ENCODE assay signal across 14 cellular contexts in genomic region chr11:11857769-11858168, GRCh38. TPM values are rescaled to one million over a fixed set of nuclear protein-coding genes. Genes with fewer than 3 reads are reported as not detected.
A peak's percentile ranks its signal among the peaks of the same experiment; 100 is the strongest.
DNase-seq lines count a peak whose midpoint lies in the region; ATAC-seq and TF ChIP-seq lines count a peak whose summit lies in the region.
"Had no signal": no experiment of that assay in that cellular context is flagged by ENCODE, and none has a peak within 500 bp of the region (broad histone marks: within the 10 kb centered on the region; RNA-seq: fewer than 3 reads in every experiment).

No MANE protein-coding gene starts in this region.

- no peak overlapping the region for H2BK20ac ChIP-seq in H9 (ENCODE audit: low read depth, low read length, poor library complexity, severe bottlenecking)

- H2AK5ac ChIP-seq in H9 (ENCODE audit: insufficient read length, low read length) = no peak overlapping the region

- no peak overlapping the region for H2BK12ac ChIP-seq in H9 (ENCODE audit: insufficient read length, low read depth, low read length)

- H3K23ac ChIP-seq in H9 (ENCODE audit: insufficient read length, low read depth, low read length) = no peak overlapping the region

- peaks cover 37 to 79% (median 59%) of the 10 kb centered on the region in 4 donors for H3K4me1 Mint-ChIP-seq in CD4-positive, CD25-positive, alpha-beta regulatory T cell
- H3K4me1 Mint-ChIP-seq in H9 = peaks cover 14 to 22% of the 10 kb centered on the region in 2 experiments
- peaks cover 27% of the 10 kb centered on the region for H3K4me1 Mint-ChIP-seq in activated naive CD8-positive, alpha-beta T cell treated with anti-CD3 and anti-CD28 coated beads, Interleukin-2, amount 10 ng/mL, durations not matched to agents 7 days and 5 days

- H3K9me3 ChIP-seq in CD4-positive, CD25-positive, alpha-beta regulatory T cell (ENCODE audit: control insufficient read depth in 2 of 2, low read length in 2 of 2) = no peaks in the 10 kb centered on the region
- no peaks in the 10 kb centered on the region for H3K9me3 ChIP-seq in H9 (ENCODE audit: control insufficient read depth, low read depth, low read length)

- no peaks in the 10 kb centered on the region for H3K23me2 ChIP-seq in H9 (ENCODE audit: insufficient read length, low read depth, low read length, poor library complexity, severe bottlenecking)

- H4K5ac ChIP-seq in H9 (ENCODE audit: insufficient read length, low read depth, low read length) = no peak overlapping the region

- WGBS in H9 (ENCODE audit: extremely low coverage, insufficient read length, low lambda C conversion rate) = no CpG with 5 or more reads among the region's 5 CpGs

- H3T11ph ChIP-seq in H9 (ENCODE audit: low read length) = no peak overlapping the region

- no peak overlapping the region for H2BK5ac ChIP-seq in H9 (ENCODE audit: insufficient read length, low read length)

- H3K27me3 ChIP-seq in CD4-positive, CD25-positive, alpha-beta regulatory T cell (ENCODE audit: control insufficient read depth, insufficient read depth, low read length) = no peaks in the 10 kb centered on the region
- H3K27me3 ChIP-seq in H9 (ENCODE audit: insufficient read depth, low read length) = no peaks in the 10 kb centered on the region
- H3K27me3 ChIP-seq: BLaER1 treated with 17β-estradiol and CSF1 and Interleukin-3, amounts not matched to agents 10 nM and 100 nM had no signal

- H4K20me1 ChIP-seq in H9 (ENCODE audit: control insufficient read depth, insufficient read depth, insufficient read length) = no peaks in the 10 kb centered on the region

- no peak overlapping the region for H3K9ac ChIP-seq in H9 (ENCODE audit: extremely low read depth, insufficient read length, low read length)
- H3K9ac ChIP-seq: BLaER1 treated with 17β-estradiol and CSF1 and Interleukin-3, amounts not matched to agents 10 nM and 100 nM had no signal

- peak overlapping the region; percentile 22 to 65 (median 60) for H3K4me3 Mint-ChIP-seq in CD4-positive, CD25-positive, alpha-beta regulatory T cell
- no peak overlapping the region for H3K4me3 Mint-ChIP-seq in H9
- H3K4me3 Mint-ChIP-seq in activated naive CD8-positive, alpha-beta T cell treated with anti-CD3 and anti-CD28 coated beads, Interleukin-2, amount 10 ng/mL, durations not matched to agents 7 days and 5 days = peak overlapping the region; percentile 72
- H3K4me3 Mint-ChIP-seq: stimulated activated naive B cell treated with anti-CD40 and anti-IgM and Interleukin-4, amounts not matched to agents 10 μg/mL and 1 μg/mL and 100 μg/mL, for 72 hours had no signal

- no peak for TF ChIP-seq CTCF in H9 (conservative IDR thresholded peaks at IDR 0.05)

- no peaks in the 10 kb centered on the region for H3K36me3 ChIP-seq in CD4-positive, CD25-positive, alpha-beta regulatory T cell (ENCODE audit: control insufficient read depth, insufficient read depth, low read length)

- no peak overlapping the region for H2BK120ac ChIP-seq in H9 (ENCODE audit: low read depth, low read length, poor library complexity, severe bottlenecking)

- H3K27me3 Mint-ChIP-seq in CD4-positive, CD25-positive, alpha-beta regulatory T cell = no peaks in the 10 kb centered on the region
- H3K27me3 Mint-ChIP-seq in H9 (ENCODE audit: low read depth) = no peaks in the 10 kb centered on the region
- H3K27me3 Mint-ChIP-seq in activated naive CD8-positive, alpha-beta T cell treated with anti-CD3 and anti-CD28 coated beads, Interleukin-2, amount 10 ng/mL, durations not matched to agents 7 days and 5 days = no peaks in the 10 kb centered on the region
- H3K27me3 Mint-ChIP-seq: progenitor cell of endocrine pancreas; stimulated activated naive B cell treated with anti-CD40 and anti-IgM and Interleukin-4, amounts not matched to agents 10 μg/mL and 1 μg/mL and 100 μg/mL, for 72 hours had no signal

- no peak overlapping the region for H2AFZ ChIP-seq in H9 (ENCODE audit: low read length)

- peaks cover 52% of the 10 kb centered on the region for H3K4me1 ChIP-seq in CD4-positive, CD25-positive, alpha-beta regulatory T cell (ENCODE audit: control insufficient read depth, insufficient read depth, low read length, poor library complexity, severe bottlenecking)
- H3K4me1 ChIP-seq in H9 (ENCODE audit: insufficient read depth, low read length) = peaks cover 5% of the 10 kb centered on the region; the same call in 1 of the 2 replicates

- no peak overlapping the region for H3K14ac ChIP-seq in H9 (ENCODE audit: insufficient read depth, low read length)

- POLR2A ChIA-PET in activated naive CD8-positive, alpha-beta T cell treated with anti-CD3 and anti-CD28 coated beads, Interleukin-2, amount 10 ng/mL, durations not matched to agents 7 days and 5 days (lab: Charles Lee) = interaction anchor here (2.7 kb wide), 1 partner anchor 15 kb away, joined by 23 read pairs; the partner anchor contains the start of gene USP47
- POLR2A ChIA-PET in HEK293T (lab: Yijun Ruan, JAX) = no interaction called here

- H3K27ac Mint-ChIP-seq in CD4-positive, CD25-positive, alpha-beta regulatory T cell = peak overlapping the region in 2 of 3 donors; percentile 13 to 40
- H3K27ac Mint-ChIP-seq in H9 = no peak overlapping the region; a peak in 1 of 7 replicates
- peak overlapping the region; percentile 64 for H3K27ac Mint-ChIP-seq in activated naive CD8-positive, alpha-beta T cell treated with anti-CD3 and anti-CD28 coated beads, Interleukin-2, amount 10 ng/mL, durations not matched to agents 7 days and 5 days
- H3K27ac Mint-ChIP-seq: progenitor cell of endocrine pancreas; stimulated activated naive B cell treated with anti-CD40 and anti-IgM and Interleukin-4, amounts not matched to agents 10 μg/mL and 1 μg/mL and 100 μg/mL, for 72 hours had no signal

- no peak overlapping the region for H3K18ac ChIP-seq in H9 (ENCODE audit: insufficient read length, low read depth, low read length)

- no peaks in the 10 kb centered on the region for H3K79me1 ChIP-seq in H9 (ENCODE audit: insufficient read depth, low read depth, low read length, poor library complexity, severe bottlenecking)

- DNase-seq in CD4-positive, CD25-positive, alpha-beta regulatory T cell = peak in 2 of 3 donors; percentile 22
- DNase-seq in H9 = peak; percentile 40
- DNase-seq in activated naive CD8-positive, alpha-beta T cell treated with anti-CD3 and anti-CD28 coated beads, Interleukin-2, amount 10 ng/mL, durations not matched to agents 7 days and 5 days = no peak
- DNase-seq in midbrain (lab: John Stamatoyannopoulos, UW) = peak; percentile 51
- no peak for DNase-seq in HEK293T (ENCODE audit: extremely low spot score)
- no peak for DNase-seq in NCI-H524 (lab: John Stamatoyannopoulos, UW)
- DNase-seq in SKM-1 treated with dmso at 0.1 percent for 144 hours (lab: John Stamatoyannopoulos, UW; ENCODE audit: unreplicated experiment) = no peak
- DNase-seq: NCI-H2081 treated with DMSO at 0.1 percent for 48 hours; stimulated activated CD4-positive, alpha-beta T cell treated with anti-CD3 and anti-CD28 coated beads, Interleukin-4, amount 100 ng/mL, for 1 hour; stimulated activated naive B cell treated with anti-CD40 and anti-IgM and Interleukin-4, amounts not matched to agents 10 μg/mL and 1 μg/mL and 100 μg/mL, for 72 hours had no signal

- CTCF ChIA-PET in HEK293T (lab: Yijun Ruan, JAX) = no interaction called here

- peak in 1 of 2 donors; percentile 35 for ATAC-seq in CD4-positive, CD25-positive, alpha-beta regulatory T cell (ENCODE audit: low read depth in 2 of 2)
- peak; percentile 62 for ATAC-seq in activated naive CD8-positive, alpha-beta T cell treated with anti-CD3 and anti-CD28 coated beads, Interleukin-2, amount 10 ng/mL, durations not matched to agents 7 days and 5 days (ENCODE audit: low read depth)
- ATAC-seq in GM18868 (IDR thresholded peaks at IDR 0.05; ENCODE audit: unreplicated experiment) = no peak
- ATAC-seq: stimulated activated naive B cell treated with anti-CD40 and anti-IgM and Interleukin-4, amounts not matched to agents 10 μg/mL and 1 μg/mL and 100 μg/mL, for 72 hours had no signal

- no peaks in the 10 kb centered on the region for H3K36me3 Mint-ChIP-seq in CD4-positive, CD25-positive, alpha-beta regulatory T cell
- H3K36me3 Mint-ChIP-seq in H9 (ENCODE audit: insufficient read depth in 1 of 3, low read depth in 3 of 3) = peaks cover 0 to 6% (median 0%) of the 10 kb centered on the region in 3 experiments; a peak in 1 of 7 replicates
- peaks cover 10% of the 10 kb centered on the region for H3K36me3 Mint-ChIP-seq in activated naive CD8-positive, alpha-beta T cell treated with anti-CD3 and anti-CD28 coated beads, Interleukin-2, amount 10 ng/mL, durations not matched to agents 7 days and 5 days

- H3K9me3 Mint-ChIP-seq in CD4-positive, CD25-positive, alpha-beta regulatory T cell = no peaks in the 10 kb centered on the region
- no peaks in the 10 kb centered on the region for H3K9me3 Mint-ChIP-seq in H9
- no peaks in the 10 kb centered on the region for H3K9me3 Mint-ChIP-seq in activated naive CD8-positive, alpha-beta T cell treated with anti-CD3 and anti-CD28 coated beads, Interleukin-2, amount 10 ng/mL, durations not matched to agents 7 days and 5 days

- H3K79me2 ChIP-seq in H9 (ENCODE audit: insufficient read depth, low read length) = peaks cover 9% of the 10 kb centered on the region; the same call in 1 of the 2 replicates

- H3K4me3 ChIP-seq in CD4-positive, CD25-positive, alpha-beta regulatory T cell (ENCODE audit: low read depth, low read length) = peak overlapping the region; percentile 54
- H3K4me3 ChIP-seq: BLaER1 treated with 17β-estradiol and CSF1 and Interleukin-3, amounts not matched to agents 10 nM and 100 nM had no signal

- peak overlapping the region; percentile 23 for H3K27ac ChIP-seq in CD4-positive, CD25-positive, alpha-beta regulatory T cell (ENCODE audit: insufficient read depth, low read length, poor library complexity, severe bottlenecking)
- no peak overlapping the region for H3K27ac ChIP-seq in H9 (ENCODE audit: insufficient read length, low read depth, low read length)
- H3K27ac ChIP-seq: BLaER1 treated with 17β-estradiol and CSF1 and Interleukin-3, amounts not matched to agents 10 nM and 100 nM; HL-60 had no signal

- no peak overlapping the region for H4K91ac ChIP-seq in H9 (ENCODE audit: insufficient read length, low read depth, low read length)

- H3K4me2 ChIP-seq in H9 (ENCODE audit: insufficient read depth, insufficient read length, low read length) = no peak overlapping the region
- H3K4me2 ChIP-seq: BLaER1 treated with 17β-estradiol and CSF1 and Interleukin-3, amounts not matched to agents 10 nM and 100 nM had no signal

- no peak overlapping the region for H3K56ac ChIP-seq in H9 (ENCODE audit: insufficient read length, low read depth, low read length)

- no peak overlapping the region for H3K4ac ChIP-seq in H9 (ENCODE audit: low read depth, low read length)

- H4K8ac ChIP-seq in H9 (replicated peaks; ENCODE audit: insufficient read length, low read depth, low read length) = no peak overlapping the region

- H2BK15ac ChIP-seq in H9 (ENCODE audit: low read depth, low read length) = no peak overlapping the region

TF ChIP-seq in HEK293T, 16 proteins besides CTCF, POLR2A, EP300 and RAD21 (continues in another document):
- no peak for TF ChIP-seq FOXA1 (IDR thresholded peaks at IDR 0.05)

RNA-seq across cellular contexts. Expression of gene USP47, which starts 16.0 kb away (rescaled TPM):
- total RNA-seq in CD4-positive, CD25-positive, alpha-beta regulatory T cell = 79.0 TPM
- 10 to 100 TPM; 35.7 to 50.1 (median 39.5) TPM for polyA plus RNA-seq in CD4-positive, CD25-positive, alpha-beta regulatory T cell
- total RNA-seq in H9 (2021) = 24.3 and 26.7 TPM in 2 replicates
- 10 to 100 TPM; 43.7 to 46.0 TPM for total RNA-seq in activated naive CD8-positive, alpha-beta T cell treated with anti-CD3 and anti-CD28 coated beads, Interleukin-2, amount 10 ng/mL, durations not matched to agents 7 days and 5 days

Comparison
In these comparisons a context has a peak if more than half of its experiments do, and no peak if none do; other contexts are left out.
1. DNase-seq: peak in CD4-positive, CD25-positive, alpha-beta regulatory T cell (2 of 3), H9 (single experiment) and midbrain (single experiment); none in activated naive CD8-positive, alpha-beta T cell treated with anti-CD3 and anti-CD28 coated beads, Interleukin-2, amount 10 ng/mL, durations not matched to agents 7 days and 5 days (single experiment), HEK293T (single experiment), NCI-H524 (0 of 2) and SKM-1 treated with dmso at 0.1 percent for 144 hours (single experiment).
2. H3K27ac Mint-ChIP-seq: peak in CD4-positive, CD25-positive, alpha-beta regulatory T cell (2 of 3) and activated naive CD8-positive, alpha-beta T cell treated with anti-CD3 and anti-CD28 coated beads, Interleukin-2, amount 10 ng/mL, durations not matched to agents 7 days and 5 days (single experiment); none in H9 (0 of 3).
3. H3K4me3 Mint-ChIP-seq: peak in CD4-positive, CD25-positive, alpha-beta regulatory T cell (4 of 4) and activated naive CD8-positive, alpha-beta T cell treated with anti-CD3 and anti-CD28 coated beads, Interleukin-2, amount 10 ng/mL, durations not matched to agents 7 days and 5 days (single experiment); none in H9 (0 of 2).